In the genomic region with DNA sequence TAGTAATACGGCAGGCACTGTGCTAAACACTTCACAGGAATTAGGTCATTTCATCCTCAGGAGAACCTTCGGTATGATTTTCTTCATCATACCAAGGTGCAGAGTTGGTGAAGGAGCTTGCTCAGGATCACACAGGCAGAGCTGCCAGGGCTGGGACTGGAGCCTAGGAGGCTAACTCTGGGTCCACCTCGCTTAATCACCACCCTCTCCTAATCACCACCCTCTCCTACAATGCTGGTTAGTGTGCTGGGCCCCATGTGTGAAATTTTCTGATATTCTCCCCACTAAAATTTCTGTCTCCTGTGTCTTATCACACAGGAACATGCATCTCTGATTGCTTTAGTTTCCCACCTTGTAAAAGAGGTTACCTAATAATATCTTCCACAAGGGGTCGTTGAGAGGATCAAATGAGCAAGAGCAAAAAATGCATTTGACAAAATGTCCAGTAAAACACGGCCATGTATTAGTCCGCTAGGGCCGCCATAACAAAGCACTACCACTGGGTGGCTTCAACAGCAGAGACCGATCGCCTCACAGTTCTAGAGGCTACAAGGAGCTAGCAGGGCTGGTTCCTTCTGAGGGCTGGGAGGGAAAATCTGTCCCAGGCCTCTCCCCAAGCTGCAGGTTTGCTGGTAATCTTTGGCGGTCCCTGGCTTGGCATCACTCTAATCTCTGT, we compare ENCODE assay signal across 13 cellular contexts.
DNase-seq lines count a peak whose midpoint lies in the region; ATAC-seq and TF ChIP-seq lines count a peak whose summit lies in the region.
"Had no signal": no experiment of that assay in that cellular context is flagged by ENCODE, and none has a peak within 500 bp of the region (broad histone marks: within the 10 kb centered on the region; RNA-seq: fewer than 3 reads in every experiment).

No MANE protein-coding gene starts in this region.

- no peak overlapping the region for H4K8ac ChIP-seq in neuronal stem cell (ENCODE audit: low read depth, low read length)

- H2BK15ac ChIP-seq in neuronal stem cell (ENCODE audit: low read length), result no peak overlapping the region

- ATAC-seq in GM18519 (IDR thresholded peaks at IDR 0.05; ENCODE audit: low FRiP score, unreplicated experiment) (peak; percentile 55), HG02840 (IDR thresholded peaks at IDR 0.05; ENCODE audit: low FRiP score, unreplicated experiment) (no peak)
- ATAC-seq in activated CD8-positive, alpha-beta memory T cell treated with anti-CD3 and anti-CD28 coated beads, Interleukin-2, amount 10 ng/mL, durations not matched to agents 7 days and 5 days, result no peak
- ATAC-seq: T-helper 17 cell had no signal

- H3K27ac ChIP-seq in 22Rv1 (no peak overlapping the region), neuronal stem cell (replicated peaks; ENCODE audit: low read length) (no peak overlapping the region)

- H3K14ac ChIP-seq in neuronal stem cell (ENCODE audit: low read length), result no peak overlapping the region

- H2AFZ ChIP-seq in neuronal stem cell (ENCODE audit: low read length), result no peak overlapping the region

- H3K9ac ChIP-seq in neuronal stem cell (ENCODE audit: low read depth, low read length, poor library complexity), result no peak overlapping the region

- H3K79me1 ChIP-seq in neuronal stem cell (ENCODE audit: low read depth, low read length), result no peaks in the 10 kb centered on the region

- no peaks in the 10 kb centered on the region for H3K36me3 ChIP-seq in neuronal stem cell (replicated peaks in 1 of 2; ENCODE audit: control insufficient read depth in 2 of 2, insufficient read depth in 2 of 2, low read length in 2 of 2)

- peaks cover 3% of the 10 kb centered on the region for H3K27me3 Mint-ChIP-seq in endothelial cell (ENCODE audit: unreplicated experiment)
- no peaks in the 10 kb centered on the region for H3K27me3 Mint-ChIP-seq in activated CD8-positive, alpha-beta memory T cell treated with anti-CD3 and anti-CD28 coated beads, Interleukin-2, amount 10 ng/mL, durations not matched to agents 7 days and 5 days
- H3K27me3 Mint-ChIP-seq: activated naive CD8-positive, alpha-beta T cell treated with anti-CD3 and anti-CD28 coated beads, Interleukin-2, amount 10 ng/mL, durations not matched to agents 7 days and 5 days had no signal

- no peak overlapping the region for H3K18ac ChIP-seq in neuronal stem cell (ENCODE audit: low read length)

- H3K27ac Mint-ChIP-seq in endothelial cell (ENCODE audit: unreplicated experiment), result no peak overlapping the region
- H3K27ac Mint-ChIP-seq in activated CD8-positive, alpha-beta memory T cell treated with anti-CD3 and anti-CD28 coated beads, Interleukin-2, amount 10 ng/mL, durations not matched to agents 7 days and 5 days, result no peak overlapping the region
- H3K27ac Mint-ChIP-seq: activated naive CD8-positive, alpha-beta T cell treated with anti-CD3 and anti-CD28 coated beads, Interleukin-2, amount 10 ng/mL, durations not matched to agents 7 days and 5 days; CD4-positive, alpha-beta memory T cell; T-helper 17 cell had no signal

- no peak overlapping the region for H2BK120ac ChIP-seq in neuronal stem cell (ENCODE audit: low read depth, low read length)

- TF ChIP-seq CTCF in 22Rv1 (IDR thresholded peaks at IDR 0.05) (peak; percentile 53), endothelial cell (IDR thresholded peaks at IDR 0.05; ENCODE audit: unreplicated experiment) (peak; percentile 75)

- no peak overlapping the region for H2BK5ac ChIP-seq in neuronal stem cell (ENCODE audit: low read length)

- H3K23ac ChIP-seq in neuronal stem cell (ENCODE audit: low read depth, low read length, poor library complexity), result no peak overlapping the region

- H3K9me3 Mint-ChIP-seq in endothelial cell (ENCODE audit: unreplicated experiment), result no peaks in the 10 kb centered on the region
- no peaks in the 10 kb centered on the region for H3K9me3 Mint-ChIP-seq in activated CD8-positive, alpha-beta memory T cell treated with anti-CD3 and anti-CD28 coated beads, Interleukin-2, amount 10 ng/mL, durations not matched to agents 7 days and 5 days (ENCODE audit: low read depth)
- H3K9me3 Mint-ChIP-seq: activated naive CD8-positive, alpha-beta T cell treated with anti-CD3 and anti-CD28 coated beads, Interleukin-2, amount 10 ng/mL, durations not matched to agents 7 days and 5 days had no signal

- peaks cover 14% of the 10 kb centered on the region for H3K4me1 Mint-ChIP-seq in endothelial cell (ENCODE audit: unreplicated experiment)
- H3K4me1 Mint-ChIP-seq in activated CD8-positive, alpha-beta memory T cell treated with anti-CD3 and anti-CD28 coated beads, Interleukin-2, amount 10 ng/mL, durations not matched to agents 7 days and 5 days, result no peaks in the 10 kb centered on the region
- H3K4me1 Mint-ChIP-seq: activated naive CD8-positive, alpha-beta T cell treated with anti-CD3 and anti-CD28 coated beads, Interleukin-2, amount 10 ng/mL, durations not matched to agents 7 days and 5 days; CD4-positive, alpha-beta memory T cell; T-helper 17 cell had no signal

- DNase-seq in NCI-H446 (lab: John Stamatoyannopoulos, UW), result peak; percentile 98 to 99
- peak; percentile 64 for DNase-seq in endothelial cell (ENCODE audit: low spot score)
- no peak for DNase-seq in DMS153 treated with DMSO at 0.1 percent for 48 hours (lab: John Stamatoyannopoulos, UW; ENCODE audit: unreplicated experiment)
- DNase-seq in neuronal stem cell (ENCODE audit: low spot score), result no peak
- no peak for DNase-seq in activated CD8-positive, alpha-beta memory T cell treated with anti-CD3 and anti-CD28 coated beads, Interleukin-2, amount 10 ng/mL, durations not matched to agents 7 days and 5 days
- DNase-seq: activated naive CD8-positive, alpha-beta T cell treated with anti-CD3 and anti-CD28 coated beads, Interleukin-2, amount 10 ng/mL, durations not matched to agents 7 days and 5 days; CD4-positive, alpha-beta memory T cell; head of caudate nucleus; occipital lobe; T-helper 17 cell had no signal

- no peaks in the 10 kb centered on the region for H3K9me3 ChIP-seq in neuronal stem cell (replicated peaks in 1 of 2; ENCODE audit: control insufficient read depth in 2 of 2, insufficient read depth in 1 of 2, low read depth in 1 of 2, low read length in 2 of 2)

- no peak overlapping the region for H2BK12ac ChIP-seq in neuronal stem cell (ENCODE audit: low read length)

- no peak overlapping the region for H3K4ac ChIP-seq in neuronal stem cell (ENCODE audit: low read length)

- WGBS in neuronal stem cell (ENCODE audit: extremely low coverage in 2 of 2, insufficient read length in 2 of 2, insufficient replicate concordance in 1 of 2), 2 donors, result no CpG with 5 or more reads among the region's 10 CpGs

- H3K4me2 ChIP-seq in neuronal stem cell (ENCODE audit: insufficient read depth, low read length, poor library complexity, severe bottlenecking), result no peak overlapping the region

- no peak overlapping the region for H4K91ac ChIP-seq in neuronal stem cell (ENCODE audit: low read depth, low read length, poor library complexity)

- no peak overlapping the region for H3K4me3 Mint-ChIP-seq in endothelial cell (ENCODE audit: unreplicated experiment)
- H3K4me3 Mint-ChIP-seq in activated CD8-positive, alpha-beta memory T cell treated with anti-CD3 and anti-CD28 coated beads, Interleukin-2, amount 10 ng/mL, durations not matched to agents 7 days and 5 days, result no peak overlapping the region
- H3K4me3 Mint-ChIP-seq: activated naive CD8-positive, alpha-beta T cell treated with anti-CD3 and anti-CD28 coated beads, Interleukin-2, amount 10 ng/mL, durations not matched to agents 7 days and 5 days; CD4-positive, alpha-beta memory T cell; T-helper 17 cell had no signal

- no peak overlapping the region for H2AK5ac ChIP-seq in neuronal stem cell (ENCODE audit: low read depth, low read length)

- no peaks in the 10 kb centered on the region for H3K4me1 ChIP-seq in neuronal stem cell (ENCODE audit: control insufficient read depth in 2 of 2, insufficient read depth in 1 of 2, low read depth in 1 of 2, low read length in 2 of 2)

- H3K4me3 ChIP-seq in neuronal stem cell (ENCODE audit: low read length in 2 of 2), result no peak overlapping the region

- H3K36me3 Mint-ChIP-seq in endothelial cell (ENCODE audit: low read depth, unreplicated experiment), result no peaks in the 10 kb centered on the region
- no peaks in the 10 kb centered on the region for H3K36me3 Mint-ChIP-seq in activated CD8-positive, alpha-beta memory T cell treated with anti-CD3 and anti-CD28 coated beads, Interleukin-2, amount 10 ng/mL, durations not matched to agents 7 days and 5 days
- H3K36me3 Mint-ChIP-seq: activated naive CD8-positive, alpha-beta T cell treated with anti-CD3 and anti-CD28 coated beads, Interleukin-2, amount 10 ng/mL, durations not matched to agents 7 days and 5 days; CD4-positive, alpha-beta memory T cell had no signal

- H3K27me3 ChIP-seq in neuronal stem cell (ENCODE audit: control insufficient read depth in 3 of 3, insufficient read depth in 3 of 3, low read depth in 1 of 3, low read length in 3 of 3), result no peaks in the 10 kb centered on the region

- CTCF ChIA-PET in activated CD8-positive, alpha-beta memory T cell treated with anti-CD3 and anti-CD28 coated beads, Interleukin-2, amount 10 ng/mL, durations not matched to agents 7 days and 5 days (lab: Charles Lee), result no interaction called here

Comparison
In these comparisons a context has a peak if more than half of its experiments do, and no peak if none do; other contexts are left out.
1. DNase-seq: peak in NCI-H446 (2 of 2) and endothelial cell (single experiment); none in DMS153 treated with DMSO at 0.1 percent for 48 hours (single experiment), neuronal stem cell (single experiment) and activated CD8-positive, alpha-beta memory T cell treated with anti-CD3 and anti-CD28 coated beads, Interleukin-2, amount 10 ng/mL, durations not matched to agents 7 days and 5 days (single experiment).